ENCODE assay signal across 21 cellular contexts in the genomic region with DNA sequence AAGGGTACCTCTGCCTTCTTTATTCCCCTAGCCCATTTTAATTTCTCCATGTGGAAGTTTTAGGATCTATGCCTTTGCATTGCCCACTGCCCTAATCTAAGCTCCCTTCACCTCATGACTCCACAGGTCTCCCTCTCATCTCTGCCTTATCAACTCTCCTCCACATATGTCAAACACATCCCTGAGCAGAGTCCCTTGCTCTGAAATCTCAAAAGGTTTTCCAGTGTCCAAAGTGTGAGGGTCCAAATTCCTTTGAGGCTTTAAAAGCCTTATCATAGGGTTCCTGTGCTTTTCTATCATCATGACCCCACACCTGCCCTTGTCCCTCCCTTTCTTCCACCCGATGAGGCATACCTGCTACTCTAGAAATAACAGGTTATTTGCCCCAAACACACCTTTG.
"Had no signal": no experiment of that assay in that cellular context is flagged by ENCODE, and none has a peak within 500 bp of the region (broad histone marks: within the 10 kb centered on the region; RNA-seq: fewer than 3 reads in every experiment).

No MANE protein-coding gene starts in this region.

- H3K27ac Mint-ChIP-seq: activated CD8-positive, alpha-beta T cell treated with anti-CD3 and anti-CD28 coated beads for 36 hours; activated T-helper 2 cell treated with anti-CD3 and anti-CD28 coated beads, Interferon-gamma antibody, Interleukin-2, Interleukin-4, amounts not matched to agents 10 μg/mL and 5 μg/mL and 100 μg/mL, durations not matched to agents 14 hours and 24 hours and 36 hours had no signal

- H3K36me3 ChIP-seq: breast epithelium, MG63, SJCRH30 had no signal

- H3K27me3 Mint-ChIP-seq: activated CD8-positive, alpha-beta T cell treated with anti-CD3 and anti-CD28 coated beads for 36 hours had no signal

- H3K9ac ChIP-seq: SK-N-SH had no signal

- DNase-seq: activated CD4-positive, CD25-positive, alpha-beta regulatory T cell; activated CD8-positive, alpha-beta memory T cell treated with anti-CD3 and anti-CD28 coated beads, Interleukin-2, amount 50 U/mL, for 4 hours; activated CD8-positive, alpha-beta T cell treated with anti-CD3 and anti-CD28 coated beads for 36 hours; activated gamma-delta T cell treated with Interleukin-2 at 50 U/mL for 16 hours; activated naive CD4-positive, alpha-beta T cell treated with anti-CD3 and anti-CD28 coated beads, Interleukin-2, amount 50 U/mL, for 16 hours; activated T-cell treated with anti-CD3 and anti-CD28 coated beads, Interleukin-2, amount 50 U/mL, for 72 hours; aorta; MG63; NCI-H1092 treated with DMSO at 0.1 percent for 48 hours; NCI-H1417 treated with DMSO at 0.1 percent for 48 hours; NCI-H1694; NCI-H526 treated with DMSO at 0.1 percent for 48 hours; NCI-H82; NK-92 treated with Interleukin-12 subunit alpha and Interleukin-12 subunit beta, amount 100 ng/mL, for 24 hours; OCI-M1; SK-N-SH; T-helper 1 cell had no signal

- H3K4me3 ChIP-seq: breast epithelium, MG63, SJCRH30 had no signal

- H3K4me2 ChIP-seq: SK-N-SH had no signal

- H3K9me3 Mint-ChIP-seq: activated CD8-positive, alpha-beta T cell treated with anti-CD3 and anti-CD28 coated beads for 36 hours; activated T-cell treated with anti-CD3 and anti-CD28 coated beads, Interleukin-2, amount 50 U/mL, for 72 hours; activated T-helper 2 cell treated with anti-CD3 and anti-CD28 coated beads, Interferon-gamma antibody, Interleukin-2, Interleukin-4, amounts not matched to agents 10 μg/mL and 5 μg/mL and 100 μg/mL, durations not matched to agents 14 hours and 24 hours and 36 hours had no signal

- H3K27me3 ChIP-seq: breast epithelium, MG63, SJCRH30 had no signal

- H3K4me1 ChIP-seq: breast epithelium had no signal

- H3K9me3 ChIP-seq: breast epithelium, MG63, SJCRH30, SK-N-SH had no signal

- H3K27ac ChIP-seq: SJCRH30, VCaP had no signal

- H3K4me3 Mint-ChIP-seq: activated CD8-positive, alpha-beta T cell treated with anti-CD3 and anti-CD28 coated beads for 36 hours; activated T-cell treated with anti-CD3 and anti-CD28 coated beads, Interleukin-2, amount 50 U/mL, for 72 hours had no signal
